ENCODE assay signal across 20 cellular contexts in the genomic region with DNA sequence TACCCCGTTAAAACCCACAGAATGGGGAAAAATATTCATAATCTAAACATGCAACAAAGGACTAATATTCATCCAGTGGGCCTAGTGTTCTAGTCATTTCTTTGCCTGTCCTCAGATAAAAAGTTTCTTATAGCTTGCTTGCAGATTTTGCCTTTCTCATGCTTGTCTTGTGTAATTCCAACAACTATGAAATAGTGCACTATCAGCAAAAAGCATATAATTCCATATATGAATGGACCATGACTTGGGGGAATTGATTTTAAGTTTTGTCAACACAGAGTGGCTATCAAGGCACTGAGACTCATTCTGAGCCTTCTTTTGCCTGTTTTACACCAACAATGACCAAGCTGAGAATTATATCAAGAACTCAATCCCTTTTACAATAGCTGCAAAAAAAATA.
DNase-seq lines count a peak whose midpoint lies in the region; ATAC-seq, FAIRE-seq and TF ChIP-seq lines count a peak whose summit lies in the region.
"Had no signal": no experiment of that assay in that cellular context is flagged by ENCODE, and none has a peak within 500 bp of the region (broad histone marks: within the 10 kb centered on the region; RNA-seq: fewer than 3 reads in every experiment).

No MANE protein-coding gene starts in this region.

- whole genome bisulfite sequencing in HepG2 (ENCODE audit: low lambda C conversion rate): 6% methylated on average over 1 of the region's 1 CpG
- WGBS in right lobe of liver (ENCODE audit: insufficient coverage, low coverage, low lambda C conversion rate, missing lambda C conversion rate): 67% methylated on average over 1 of the region's 1 CpG
- WGBS in K562 (ENCODE audit: insufficient coverage, low coverage, missing lambda C conversion rate): 0% methylated on average over 1 of the region's 1 CpG

- no peak overlapping the region for H3K4me3 ChIP-seq in HepG2 (replicated peaks in 1 of 3; ENCODE audit: insufficient read depth in 1 of 3, low read depth in 2 of 3, low read length in 3 of 3)
- no peak overlapping the region for H3K4me3 ChIP-seq in right lobe of liver
- no peak overlapping the region for H3K4me3 ChIP-seq in K562
- H3K4me3 ChIP-seq in brain microvascular endothelial cell (ENCODE audit: low read depth, low read length): no peak overlapping the region
- H3K4me3 ChIP-seq: BLaER1 had no signal

- no peak for ATAC-seq in HepG2
- no peak for ATAC-seq in right lobe of liver
- no peak for ATAC-seq in K562

- TF ChIP-seq POLR2A in HepG2 (IDR thresholded peaks at IDR 0.05; ENCODE audit: insufficient read depth in 1 of 2, low read depth in 2 of 2, low read length in 2 of 2) (no peak), right lobe of liver (IDR thresholded peaks at IDR 0.05) (no peak), K562 (conservative IDR thresholded peaks at IDR 0.05) (no peak)

- no peak for DNase-seq in HepG2 (ENCODE audit: low spot score)
- no peak for DNase-seq in right lobe of liver
- no peak for DNase-seq in K562 (ENCODE audit: extremely low read depth in 1 of 4, low spot score in 3 of 4)
- DNase-seq in DMS53 treated with DMSO at 0.1 percent for 48 hours (lab: John Stamatoyannopoulos, UW; ENCODE audit: unreplicated experiment): no peak
- DNase-seq in brain microvascular endothelial cell: no peak
- DNase-seq: ACHN; BE2C; C1 segment of cervical spinal cord; CD4-positive, alpha-beta memory T cell; CD4-positive, CD25-positive, alpha-beta regulatory T cell; CD8-positive, alpha-beta memory T cell; COR-L47; DMS 273 treated with DMSO at 0.1 percent for 48 hours; DMS153; DMS53; DMS79 treated with DMSO at 0.1 percent for 48 hours; GF-D8 had no signal

- H3K9me3 ChIP-seq in HepG2 (ENCODE audit: low read length) (no peaks in the 10 kb centered on the region), right lobe of liver (no peaks in the 10 kb centered on the region), K562 (replicated peaks; ENCODE audit: control insufficient read depth, insufficient read depth, low read depth, low read length) (no peaks in the 10 kb centered on the region)
- H3K9me3 ChIP-seq: BE2C, BLaER1 had no signal

- TF ChIP-seq RAD21 in HepG2 (CRISPR knock-in tag; IDR thresholded peaks at IDR 0.05) (no peak), K562 (CRISPR knock-in tag; conservative IDR thresholded peaks at IDR 0.05 in 1 of 2, IDR thresholded peaks at IDR 0.05 in 1 of 2) (no peak)

- H3K36me3 ChIP-seq in HepG2 (replicated peaks in 1 of 2; ENCODE audit: control insufficient read depth in 1 of 2, insufficient read depth in 2 of 2, low read length in 2 of 2) (no peaks in the 10 kb centered on the region), right lobe of liver (no peaks in the 10 kb centered on the region), K562 (ENCODE audit: control insufficient read depth, insufficient read depth, low read length) (no peaks in the 10 kb centered on the region), brain microvascular endothelial cell (replicated peaks) (no peaks in the 10 kb centered on the region)
- H3K36me3 ChIP-seq: BE2C, BLaER1 had no signal

- in situ Hi-C loops in HepG2 (cut with HindIII; ENCODE audit: extremely low pct_ligation_motif_present, low pct_unique_long_range_greater_than_20kb) (no loop called here), K562 (cut with MboI) (no loop called here), brain microvascular endothelial cell (cut with HindIII; ENCODE audit: low pct_ligation_motif_present, low sequenced_read_pairs) (no loop called here)

- H3K4me2 ChIP-seq in HepG2 (ENCODE audit: low read depth, low read length) (no peak overlapping the region), K562 (ENCODE audit: insufficient read depth, low read length) (no peak overlapping the region)
- H3K4me2 ChIP-seq: BLaER1 had no signal

- H3K79me2 ChIP-seq in HepG2 (ENCODE audit: insufficient read depth, low read length) (no peaks in the 10 kb centered on the region), K562 (ENCODE audit: control insufficient read depth, insufficient read depth, low read length) (no peaks in the 10 kb centered on the region)

- TF ChIP-seq EP300 in HepG2 (IDR thresholded peaks at IDR 0.05; ENCODE audit: low read depth in 2 of 2, low read length in 2 of 2) (no peak), HepG2 (CRISPR knock-in tag; IDR thresholded peaks at IDR 0.05; ENCODE audit: borderline replicate concordance) (no peak), K562 (IDR thresholded peaks at IDR 0.05; ENCODE audit: low read length) (no peak)

- TF ChIP-seq CTCF in HepG2 (CRISPR knock-in tag; IDR thresholded peaks at IDR 0.05) (no peak), right lobe of liver (IDR thresholded peaks at IDR 0.05) (no peak), K562 (IDR thresholded peaks at IDR 0.05 in 2 of 3, conservative IDR thresholded peaks at IDR 0.05 in 1 of 3; ENCODE audit: insufficient read depth in 2 of 3, low read depth in 1 of 3, low read length in 3 of 3) (no peak), brain microvascular endothelial cell (IDR thresholded peaks at IDR 0.05; ENCODE audit: low read depth, low read length, missing control alignments) (no peak)

- BruUV-seq in HepG2 (replicated peaks; lab: Mats Ljungman, UMichigan): no TSS peak
- no TSS peak for BruUV-seq in K562 (replicated peaks; lab: Mats Ljungman, UMichigan)

- H3K9ac ChIP-seq in HepG2 (ENCODE audit: insufficient read depth, low read depth, low read length): no peak overlapping the region
- H3K9ac ChIP-seq in K562 (ENCODE audit: insufficient read depth in 1 of 2, low read depth in 2 of 2, low read length in 2 of 2): no peak overlapping the region
- H3K9ac ChIP-seq: BLaER1 had no signal

- intact Hi-C loops in HepG2 (cut with micrococcal nuclease; ENCODE audit: unreplicated experiment): no loop called here
- intact Hi-C loops in right lobe of liver (cut with DNase I): no loop called here
- intact Hi-C loops in K562 (cut with micrococcal nuclease): no loop called here

- no peak overlapping the region for H2AFZ ChIP-seq in HepG2 (ENCODE audit: low read length)
- H2AFZ ChIP-seq in K562 (ENCODE audit: low read depth, low read length): no peak overlapping the region

- H3K4me1 ChIP-seq in HepG2 (ENCODE audit: insufficient read depth, low read length): no peaks in the 10 kb centered on the region
- H3K4me1 ChIP-seq in right lobe of liver: no peaks in the 10 kb centered on the region
- no peaks in the 10 kb centered on the region for H3K4me1 ChIP-seq in K562 (replicated peaks in 1 of 2; ENCODE audit: control insufficient read depth in 2 of 2, insufficient read depth in 2 of 2, low read length in 2 of 2)
- H3K4me1 ChIP-seq: BE2C, BLaER1 had no signal

- H3K27ac ChIP-seq in HepG2 (ENCODE audit: extremely low read length, insufficient read depth, low read length) (no peak overlapping the region), right lobe of liver (no peak overlapping the region), K562 (ENCODE audit: extremely low read depth, low read depth, low read length) (no peak overlapping the region), brain microvascular endothelial cell (no peak overlapping the region)
- H3K27ac ChIP-seq: BLaER1 had no signal

- H4K20me1 ChIP-seq in HepG2 (ENCODE audit: insufficient read depth, low read length): no peaks in the 10 kb centered on the region
- no peaks in the 10 kb centered on the region for H4K20me1 ChIP-seq in K562 (replicated peaks; ENCODE audit: control insufficient read depth, insufficient read depth, low read length)
- H4K20me1 ChIP-seq: BLaER1 had no signal

- no peaks in the 10 kb centered on the region for H3K27me3 ChIP-seq in HepG2 (ENCODE audit: control insufficient read depth in 1 of 2, insufficient read depth in 2 of 2, low read length in 2 of 2)
- no peaks in the 10 kb centered on the region for H3K27me3 ChIP-seq in right lobe of liver
- H3K27me3 ChIP-seq in K562 (ENCODE audit: control insufficient read depth in 2 of 2, insufficient read depth in 2 of 2, low read length in 2 of 2): no peaks in the 10 kb centered on the region
- no peaks in the 10 kb centered on the region for H3K27me3 ChIP-seq in brain microvascular endothelial cell (replicated peaks)
- H3K27me3 ChIP-seq: BE2C, BLaER1 had no signal

- CTCF ChIA-PET in HepG2 (lab: Yijun Ruan, JAX; ENCODE audit: low intra/inter-chr PET ratio, low total read pairs) (no interaction called here), K562 (lab: Yijun Ruan, JAX; ENCODE audit: low intra/inter-chr PET ratio) (no interaction called here)

- no peak for FAIRE-seq in HepG2 (lab: Jason Lieb, UNC)
- no peak for FAIRE-seq in K562 (lab: Jason Lieb, UNC)
- FAIRE-seq: G401.6, GM12891 had no signal

- POLR2A ChIA-PET in HepG2 (lab: Yijun Ruan, JAX): no interaction called here
- POLR2A ChIA-PET in K562 (lab: Yijun Ruan, JAX): no interaction called here

- no peaks in the 10 kb centered on the region for H3K9me1 ChIP-seq in K562 (ENCODE audit: control insufficient read depth, insufficient read depth, low read length)

TF ChIP-seq in HepG2, 621 proteins besides CTCF, POLR2A, EP300 and RAD21:
- TF ChIP-seq MAFF (IDR thresholded peaks at IDR 0.05; ENCODE audit: low read depth, low read length) (peak; percentile 95), SUZ12 (IDR thresholded peaks at IDR 0.05; ENCODE audit: low read depth, low read length) (no peak), MAFK (conservative IDR thresholded peaks at IDR 0.05 in 1 of 2, IDR thresholded peaks at IDR 0.05 in 1 of 2; ENCODE audit: low read length in 2 of 2) (peak; percentile 93 to 95)

TF ChIP-seq in K562, 482 proteins besides CTCF, POLR2A, EP300 and RAD21:
- TF ChIP-seq MAFG (tag; conservative IDR thresholded peaks at IDR 0.05) (peak; percentile 64), MAFF (IDR thresholded peaks at IDR 0.05; ENCODE audit: low read length) (peak; percentile 83), POLR2AphosphoS5 (IDR thresholded peaks at IDR 0.05; ENCODE audit: control insufficient read depth, insufficient read depth, low read depth, low read length) (no peak), MAFK (IDR thresholded peaks at IDR 0.05; ENCODE audit: low read length) (peak; percentile 88), NCOA2 (IDR thresholded peaks at IDR 0.05; ENCODE audit: partially characterized antibody in 2 of 2) (no peak), ZNF41 (CRISPR knock-in tag; conservative IDR thresholded peaks at IDR 0.05) (no peak), ZNF3 (CRISPR knock-in tag; IDR thresholded peaks at IDR 0.05) (no peak), ZNF316 (IDR thresholded peaks at IDR 0.05) (peak; percentile 84), C11orf30 (IDR thresholded peaks at IDR 0.05; ENCODE audit: low read depth) (peak; percentile 64)
